ENCODE assay signal across 16 cellular contexts in the genomic region with DNA sequence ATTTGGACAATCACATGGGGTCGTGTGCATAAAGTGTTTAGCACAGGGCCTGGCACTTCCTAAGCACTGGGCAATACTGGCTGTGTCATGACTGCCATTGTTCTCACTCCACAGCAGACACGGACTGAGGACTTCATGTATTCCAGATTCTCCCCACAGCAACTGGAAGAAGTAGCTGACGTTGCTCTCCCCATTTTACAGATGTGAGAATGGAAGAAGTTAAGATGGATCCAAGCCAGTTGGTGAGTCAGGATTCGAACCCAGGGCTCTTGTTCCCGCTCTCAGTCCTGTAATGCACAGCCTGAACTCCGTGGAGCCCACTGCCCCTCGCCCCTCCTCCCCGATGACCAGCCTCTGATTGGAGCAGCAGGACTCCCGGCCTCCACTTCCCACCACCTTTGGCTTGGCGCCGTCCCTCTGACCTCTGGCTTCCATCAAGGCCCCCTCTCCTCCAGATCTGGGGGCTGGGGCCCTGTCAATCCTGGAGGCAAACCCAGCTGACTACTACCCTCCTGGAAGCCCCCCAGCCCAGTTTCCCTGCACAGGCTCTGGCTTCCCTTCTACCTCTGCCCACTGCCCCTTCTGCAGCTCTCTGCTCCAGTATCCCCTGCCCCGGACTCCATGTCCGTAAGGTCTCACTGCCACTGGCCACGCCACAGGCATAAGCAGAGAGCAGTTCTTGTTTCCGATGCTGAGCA.
"Had no signal": no experiment of that assay in that cellular context is flagged by ENCODE, and none has a peak within 500 bp of the region (broad histone marks: within the 10 kb centered on the region; RNA-seq: fewer than 3 reads in every experiment).

No MANE protein-coding gene starts in this region.

- H2AFZ ChIP-seq: hepatocyte had no signal

- H3K36me3 ChIP-seq: ascending aorta, left lung, tibial nerve, uterus had no signal

- H3K9ac ChIP-seq: SK-N-SH had no signal

- H3K27me3 Mint-ChIP-seq: activated CD4-positive, alpha-beta memory T cell treated with anti-CD3 and anti-CD28 coated beads for 36 hours; activated CD8-positive, alpha-beta memory T cell treated with anti-CD3 and anti-CD28 coated beads, Interleukin-2, amount 10 ng/mL, durations not matched to agents 7 days and 5 days; stimulated activated naive B cell treated with anti-CD40 and anti-IgM and Interleukin-4, amounts not matched to agents 10 μg/mL and 1 μg/mL and 100 μg/mL, for 72 hours; T-cell had no signal

- H3K4me2 ChIP-seq: hepatocyte, SK-N-SH had no signal

- H3K27me3 ChIP-seq: ascending aorta, hepatocyte, tibial nerve, uterus had no signal

- H3K4me3 ChIP-seq: ascending aorta, hepatocyte, left lung, tibial nerve, uterus had no signal

- H3K27ac Mint-ChIP-seq: activated CD4-positive, alpha-beta memory T cell treated with anti-CD3 and anti-CD28 coated beads for 36 hours; activated CD8-positive, alpha-beta memory T cell treated with anti-CD3 and anti-CD28 coated beads, Interleukin-2, amount 10 ng/mL, durations not matched to agents 7 days and 5 days; stimulated activated naive B cell treated with anti-CD40 and anti-IgM and Interleukin-4, amounts not matched to agents 10 μg/mL and 1 μg/mL and 100 μg/mL, for 72 hours had no signal

- DNase-seq: activated CD4-positive, alpha-beta memory T cell treated with anti-CD3 and anti-CD28 coated beads for 36 hours; activated CD8-positive, alpha-beta memory T cell treated with anti-CD3 and anti-CD28 coated beads, Interleukin-2, amount 10 ng/mL, durations not matched to agents 7 days and 5 days; activated effector memory CD4-positive, alpha-beta T cell treated with anti-CD3 and anti-CD28 coated beads, Interleukin-2, amount 50 U/mL, for 16 hours; activated T-cell treated with anti-CD3 and anti-CD28 coated beads, Interleukin-2, amount 50 U/mL, for 1 hour; SK-N-SH; stimulated activated CD4-positive, alpha-beta T cell treated with anti-CD3 and anti-CD28 coated beads, Interleukin-12 subunit alpha, Interleukin-12 subunit beta, amount 100 ng/mL, for 4 hours; stimulated activated CD4-positive, alpha-beta T cell treated with anti-CD3 and anti-CD28 coated beads, Interleukin-2, amount 100 ng/mL, for 24 hours; stimulated activated naive B cell treated with anti-CD40 and anti-IgM and Interleukin-4, amounts not matched to agents 10 μg/mL and 1 μg/mL and 100 μg/mL, for 72 hours; T-cell; T1000; uterus had no signal

- H3K36me3 Mint-ChIP-seq: activated CD4-positive, alpha-beta memory T cell treated with anti-CD3 and anti-CD28 coated beads for 36 hours; activated CD8-positive, alpha-beta memory T cell treated with anti-CD3 and anti-CD28 coated beads, Interleukin-2, amount 10 ng/mL, durations not matched to agents 7 days and 5 days; stimulated activated naive B cell treated with anti-CD40 and anti-IgM and Interleukin-4, amounts not matched to agents 10 μg/mL and 1 μg/mL and 100 μg/mL, for 72 hours; T-cell had no signal

- ATAC-seq: activated CD8-positive, alpha-beta memory T cell treated with anti-CD3 and anti-CD28 coated beads, Interleukin-2, amount 10 ng/mL, durations not matched to agents 7 days and 5 days; esophagus mucosa; left lung; stimulated activated naive B cell treated with anti-CD40 and anti-IgM and Interleukin-4, amounts not matched to agents 10 μg/mL and 1 μg/mL and 100 μg/mL, for 72 hours; T-cell had no signal

- H3K9me3 Mint-ChIP-seq: activated CD4-positive, alpha-beta memory T cell treated with anti-CD3 and anti-CD28 coated beads for 36 hours; stimulated activated naive B cell treated with anti-CD40 and anti-IgM and Interleukin-4, amounts not matched to agents 10 μg/mL and 1 μg/mL and 100 μg/mL, for 72 hours; T-cell had no signal

- H3K9me3 ChIP-seq: ascending aorta, left lung, SK-N-SH, tibial nerve, uterus had no signal

- H3K4me1 ChIP-seq: ascending aorta, uterus had no signal

- H3K27ac ChIP-seq: ascending aorta, hepatocyte, left lung, tibial nerve, uterus had no signal

- H3K4me3 Mint-ChIP-seq: activated CD4-positive, alpha-beta memory T cell treated with anti-CD3 and anti-CD28 coated beads for 36 hours; activated CD8-positive, alpha-beta memory T cell treated with anti-CD3 and anti-CD28 coated beads, Interleukin-2, amount 10 ng/mL, durations not matched to agents 7 days and 5 days; stimulated activated naive B cell treated with anti-CD40 and anti-IgM and Interleukin-4, amounts not matched to agents 10 μg/mL and 1 μg/mL and 100 μg/mL, for 72 hours had no signal
